9 cellular contexts compared by ENCODE assay signal in genomic region chr19:41135390-41136384, GRCh38. TPM values are rescaled to one million over a fixed set of nuclear protein-coding genes. Genes with fewer than 3 reads are reported as not detected.
DNase-seq lines count a peak whose midpoint lies in the region; ATAC-seq and TF ChIP-seq lines count a peak whose summit lies in the region.
"Not testable (repeated sequence)": the region's sequence is repeated elsewhere in the genome, so short reads cannot be mapped to it uniquely, and the experiment has no call there.
"Had no signal": no experiment of that assay in that cellular context is flagged by ENCODE, and none has a peak within 500 bp of the region (broad histone marks: within the 10 kb centered on the region; RNA-seq: fewer than 3 reads in every experiment).

No MANE protein-coding gene starts in this region.

- not testable (repeated sequence) for H3F3A ChIP-seq in smooth muscle cell (ENCODE audit: low read depth)

- not testable (repeated sequence) for TF ChIP-seq CTCF in smooth muscle cell (IDR thresholded peaks at IDR 0.05; ENCODE audit: borderline replicate concordance, insufficient read depth, poor library complexity, severe bottlenecking); uterus (IDR thresholded peaks at IDR 0.05)

- peak overlapping the region; percentile 79 for H2AFZ ChIP-seq in smooth muscle cell (ENCODE audit: low read depth)

- peak overlapping the region; percentile 85 for H3K4me2 ChIP-seq in smooth muscle cell

- not testable (repeated sequence) for H3K9ac ChIP-seq in mucosa of rectum (ENCODE audit: low read depth in 1 of 2, low read length in 2 of 2); smooth muscle cell (ENCODE audit: low read depth)

- not testable (repeated sequence) for H4K20me1 ChIP-seq in smooth muscle cell (ENCODE audit: low read depth)

- H3K4me3 ChIP-seq in right cardiac atrium (ENCODE audit: low read length), result peak overlapping the region; percentile 51
- H3K4me3 ChIP-seq in mucosa of rectum (ENCODE audit: low read length in 2 of 2), result peak overlapping the region; percentile 55 to 60
- peak overlapping the region; percentile 59 for H3K4me3 ChIP-seq in smooth muscle cell
- H3K4me3 ChIP-seq in uterus, result peak overlapping the region; percentile 25 to 43

- H3K9me3 ChIP-seq in right cardiac atrium (ENCODE audit: control insufficient read depth, low read length); mucosa of rectum (ENCODE audit: control insufficient read depth in 2 of 2, low read length in 2 of 2); smooth muscle cell (replicated peaks; ENCODE audit: low read depth); uterus: not testable (repeated sequence)

- not testable (repeated sequence) for H3K27me3 ChIP-seq in right cardiac atrium (ENCODE audit: control insufficient read depth, insufficient read depth); mucosa of rectum (ENCODE audit: control insufficient read depth in 2 of 2, insufficient read depth in 2 of 2, low read length in 2 of 2); smooth muscle cell (ENCODE audit: low read depth); uterus

- ATAC-seq in GM21529 (IDR thresholded peaks at IDR 0.05; ENCODE audit: unreplicated experiment) (peak; percentile 74), right cardiac atrium (peak; percentile 96 to 98)

- not testable (repeated sequence) for H3K4me1 ChIP-seq in right cardiac atrium (ENCODE audit: control insufficient read depth, insufficient read depth, low read length); mucosa of rectum (ENCODE audit: control insufficient read depth in 2 of 2, insufficient read depth in 2 of 2, low read length in 2 of 2); smooth muscle cell (ENCODE audit: low read depth); uterus

- H3K36me3 ChIP-seq in mucosa of rectum (ENCODE audit: control insufficient read depth in 2 of 2, insufficient read depth in 2 of 2, low read length in 2 of 2); smooth muscle cell (ENCODE audit: low read depth); uterus: not testable (repeated sequence)

- DNase-seq in SW480 (ENCODE audit: low spot score), result peak; percentile 93
- DNase-seq in activated effector memory CD4-positive, alpha-beta T cell treated with anti-CD3 and anti-CD28 coated beads, Interleukin-2, amount 50 U/mL, for 16 hours, result peak; percentile 81
- peak; percentile 87 for DNase-seq in ecto neural progenitor cell (ENCODE audit: low spot score)
- DNase-seq in right cardiac atrium, result peak; percentile 45 to 85 (median 85)
- peak; percentile 22 for DNase-seq in smooth muscle cell (lab: John Stamatoyannopoulos, UW; ENCODE audit: unreplicated experiment)
- peak; percentile 53 to 54 for DNase-seq in uterus

- TF ChIP-seq POLR2A in uterus (IDR thresholded peaks at IDR 0.05), result not testable (repeated sequence)

- WGBS in right cardiac atrium, result 12% methylated on average over 49 of the region's 76 CpGs
- 15% methylated on average over 63 of the region's 76 CpGs for WGBS in smooth muscle cell (ENCODE audit: low lambda C conversion rate)

- not testable (repeated sequence) for H3K79me2 ChIP-seq in smooth muscle cell (ENCODE audit: low read depth)

- intact Hi-C loops in right cardiac atrium (cut with DNase I); uterus (cut with DNase I; ENCODE audit: low total_unique reads): not testable (repeated sequence)

- not testable (repeated sequence) for H3K27ac ChIP-seq in right cardiac atrium (ENCODE audit: low read length); mucosa of rectum (ENCODE audit: low read depth in 2 of 2, low read length in 2 of 2); smooth muscle cell (ENCODE audit: low read depth)
- H3K27ac ChIP-seq in uterus, result peak overlapping the region in 1 of 2 donors; percentile 57

RNA-seq across cellular contexts. Expression of gene CYP2F1, which starts 21.5 kb away (rescaled TPM):
- total RNA-seq in right cardiac atrium (not detected), smooth muscle cell (not detected in 2 replicates), uterus (not detected)
- polyA plus RNA-seq in right cardiac atrium (not detected), smooth muscle cell (0.11 TPM in 1 of 2 replicates, not detected in the other)
- total RNA-seq: T-helper 1 cell treated with Interleukin-12 subunit alpha and Interleukin-12 subunit beta and Interleukin-4 antibody, amounts not matched to agents 30 ng/mL and 1 ng/mL, for 36 hours had no signal

RNA-seq across cellular contexts. Expression of gene CYP2A13, which starts 47.4 kb away (rescaled TPM):
- not detected for total RNA-seq in right cardiac atrium
- not detected for polyA plus RNA-seq in right cardiac atrium
- total RNA-seq in smooth muscle cell, result not detected in 2 replicates
- polyA plus RNA-seq in smooth muscle cell, result not detected in 2 replicates
- total RNA-seq in uterus, result not detected
- total RNA-seq: T-helper 1 cell treated with Interleukin-12 subunit alpha and Interleukin-12 subunit beta and Interleukin-4 antibody, amounts not matched to agents 30 ng/mL and 1 ng/mL, for 36 hours had no signal

RNA-seq across cellular contexts. Expression of gene CYP2S1, which starts 57.3 kb away (rescaled TPM):
- 1 to 10 TPM; 1.1 to 1.7 (median 1.2) TPM for total RNA-seq in right cardiac atrium
- polyA plus RNA-seq in right cardiac atrium, result 0.14 TPM
- 0.18 and 0.63 TPM in 2 replicates for total RNA-seq in smooth muscle cell
- polyA plus RNA-seq in smooth muscle cell, result 1.8 and 6.1 TPM in 2 replicates
- 1 to 10 TPM in 1 of 4 donors, under 1 TPM in 1, not detected in 2; 0.48 to 1.2 TPM for total RNA-seq in uterus

Comparison
In these comparisons a context has a peak if more than half of its experiments do, and no peak if none do; other contexts are left out.
1. DNase-seq: peak in every context shown above with its lines; median percentile 93 in SW480; 87 in ecto neural progenitor cell; 85 in right cardiac atrium; 81 in activated effector memory CD4-positive, alpha-beta T cell treated with anti-CD3 and anti-CD28 coated beads, Interleukin-2, amount 50 U/mL, for 16 hours; 54 in uterus; 22 in smooth muscle cell.